23 cellular contexts compared by ENCODE assay signal in the genomic region with DNA sequence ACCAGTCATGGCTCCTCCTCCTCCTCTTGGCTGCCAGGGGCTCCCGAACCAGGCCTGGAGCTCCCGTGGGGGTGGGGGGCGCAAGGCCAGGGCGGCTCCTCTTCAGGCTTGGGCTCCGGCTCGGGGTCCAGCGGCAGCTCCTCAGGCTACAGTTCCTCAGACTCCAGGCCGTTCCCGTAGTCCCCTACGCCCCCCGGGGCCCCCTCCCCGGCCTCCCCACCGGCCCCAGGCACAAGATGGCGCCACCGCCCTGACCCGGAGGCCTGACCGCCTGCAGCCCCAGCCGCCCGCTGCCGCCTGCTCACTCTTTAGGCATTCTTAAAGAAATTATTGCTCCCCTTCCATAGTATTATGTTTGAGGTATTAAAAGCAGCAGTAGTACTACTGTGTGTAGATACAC.
"Had no signal": no experiment of that assay in that cellular context is flagged by ENCODE, and none has a peak within 500 bp of the region (broad histone marks: within the 10 kb centered on the region; RNA-seq: fewer than 3 reads in every experiment).

No MANE protein-coding gene starts in this region.

- H3K9me3 Mint-ChIP-seq: activated CD4-positive, alpha-beta T cell treated with anti-CD3 and anti-CD28 coated beads, Interleukin-2, amount 10 ng/mL, durations not matched to agents 24 days and 14 days; activated CD8-positive, alpha-beta T cell treated with anti-CD3 and anti-CD28 coated beads for 36 hours; activated naive CD8-positive, alpha-beta T cell treated with anti-CD3 and anti-CD28 coated beads, Interleukin-2, amount 10 ng/mL, durations not matched to agents 7 days and 5 days; activated T-helper 17 cell treated with anti-CD3 and anti-CD28 coated beads, Interleukin-2, amount 50 U/mL, for 72 hours had no signal

- H3K9me3 ChIP-seq: mucosa of descending colon, upper lobe of left lung had no signal

- H3K27me3 ChIP-seq: upper lobe of left lung had no signal

- H3K4me1 ChIP-seq: parathyroid adenoma, upper lobe of left lung had no signal

- ATAC-seq: activated CD4-positive, CD25-positive, alpha-beta regulatory T cell treated with anti-CD3 and anti-CD28 coated beads, Interleukin-2, amount 50 U/mL, for 24 hours; activated CD8-positive, alpha-beta T cell treated with anti-CD3 and anti-CD28 coated beads for 36 hours; activated T-helper 17 cell treated with anti-CD3 and anti-CD28 coated beads, Interleukin-2, amount 50 U/mL, for 72 hours; left cardiac atrium; mucosa of descending colon; right cardiac atrium; stimulated activated naive CD8-positive, alpha-beta T cell treated with anti-CD3 and anti-CD28 coated beads, Interleukin-15, Interleukin-2, amounts not matched to agents 100 U/mL and 50 U/mL, for 24 hours; T-helper 17 cell had no signal

- H3K27me3 Mint-ChIP-seq: activated CD4-positive, alpha-beta T cell treated with anti-CD3 and anti-CD28 coated beads, Interleukin-2, amount 10 ng/mL, durations not matched to agents 24 days and 14 days; activated CD8-positive, alpha-beta T cell treated with anti-CD3 and anti-CD28 coated beads for 36 hours; activated naive CD8-positive, alpha-beta T cell treated with anti-CD3 and anti-CD28 coated beads, Interleukin-2, amount 10 ng/mL, durations not matched to agents 7 days and 5 days; activated T-helper 17 cell treated with anti-CD3 and anti-CD28 coated beads, Interleukin-2, amount 50 U/mL, for 72 hours; T-helper 17 cell had no signal

- H3K4me1 Mint-ChIP-seq: activated CD4-positive, alpha-beta T cell treated with anti-CD3 and anti-CD28 coated beads, Interleukin-2, amount 10 ng/mL, durations not matched to agents 24 days and 14 days; activated naive CD8-positive, alpha-beta T cell treated with anti-CD3 and anti-CD28 coated beads, Interleukin-2, amount 10 ng/mL, durations not matched to agents 7 days and 5 days; activated T-helper 17 cell treated with anti-CD3 and anti-CD28 coated beads, Interleukin-2, amount 50 U/mL, for 72 hours; nephron progenitor cell had no signal

- DNase-seq: activated CD4-positive, alpha-beta T cell treated with anti-CD3 and anti-CD28 coated beads, Interleukin-2, amount 10 ng/mL, durations not matched to agents 24 days and 14 days; activated CD8-positive, alpha-beta T cell treated with anti-CD3 and anti-CD28 coated beads for 36 hours; activated naive CD4-positive, alpha-beta T cell treated with Interleukin-2 at 50 U/mL for 16 hours; activated naive CD8-positive, alpha-beta T cell treated with anti-CD3 and anti-CD28 coated beads, Interleukin-2, amount 10 ng/mL, durations not matched to agents 7 days and 5 days; amygdala; cerebellar nuclear complex; foreskin melanocyte; hippocampal formation; islet precursor cell; left cardiac atrium; mesenchymal stem cell; mucosa of descending colon; nephron progenitor cell; nucleus accumbens; stimulated activated CD4-positive, alpha-beta T cell treated with anti-CD3 and anti-CD28 coated beads, Interleukin-4, amount 100 ng/mL, for 24 hours; stimulated activated naive CD8-positive, alpha-beta T cell treated with anti-CD3 and anti-CD28 coated beads, Interleukin-15, Interleukin-2, amounts not matched to agents 100 U/mL and 50 U/mL, for 24 hours; SW 1271; T-helper 17 cell had no signal

- H3K79me2 ChIP-seq: parathyroid adenoma had no signal

- H3K27ac Mint-ChIP-seq: activated CD4-positive, alpha-beta T cell treated with anti-CD3 and anti-CD28 coated beads, Interleukin-2, amount 10 ng/mL, durations not matched to agents 24 days and 14 days; activated naive CD8-positive, alpha-beta T cell treated with anti-CD3 and anti-CD28 coated beads, Interleukin-2, amount 10 ng/mL, durations not matched to agents 7 days and 5 days; nephron progenitor cell; T-helper 17 cell had no signal

- H3K4me3 ChIP-seq: mucosa of descending colon, upper lobe of left lung had no signal

- H3K27ac ChIP-seq: parathyroid adenoma, upper lobe of left lung had no signal

- H3K9ac ChIP-seq: parathyroid adenoma had no signal

- H2AFZ ChIP-seq: parathyroid adenoma had no signal

- H3K4me3 Mint-ChIP-seq: activated CD4-positive, alpha-beta T cell treated with anti-CD3 and anti-CD28 coated beads, Interleukin-2, amount 10 ng/mL, durations not matched to agents 24 days and 14 days; activated CD8-positive, alpha-beta T cell treated with anti-CD3 and anti-CD28 coated beads for 36 hours; activated naive CD8-positive, alpha-beta T cell treated with anti-CD3 and anti-CD28 coated beads, Interleukin-2, amount 10 ng/mL, durations not matched to agents 7 days and 5 days; activated T-helper 17 cell treated with anti-CD3 and anti-CD28 coated beads, Interleukin-2, amount 50 U/mL, for 72 hours; nephron progenitor cell; T-helper 17 cell had no signal
